Comparison of ENCODE assay signal across 8 cellular contexts in genomic region chrX:85243761-85244410, GRCh38. TPM values are rescaled to one million over a fixed set of nuclear protein-coding genes. Genes with fewer than 3 reads are reported as not detected.
DNase-seq lines count a peak whose midpoint lies in the region; ATAC-seq and TF ChIP-seq lines count a peak whose summit lies in the region.

SATL1 (minus strand) TSS chrX:85243779; CDS start chrX:85108968, 134,811 bp downstream.
ZNF711 (plus strand) TSS chrX:85243991; CDS start chrX:85247573, 3,582 bp downstream.

- peaks cover 0 to 16% of the 10 kb centered on the region in 2 donors for H3K27me3 Mint-ChIP-seq in natural killer cell treated with Interleukin-12 subunit alpha and Interleukin-12 subunit beta and Interleukin-15 and Interleukin-18, amount 100 ng/mL, for 72 hours

- H3K27ac Mint-ChIP-seq in natural killer cell treated with Interleukin-12 subunit alpha and Interleukin-12 subunit beta and Interleukin-15 and Interleukin-18, amount 100 ng/mL, for 72 hours: peak within 1 kb of the TSS in 1 of 2 donors; percentile 25

- DNase-seq in NCI-H2029 (lab: John Stamatoyannopoulos, UW): peak; percentile 44
- no peak for DNase-seq in NCI-H2029 treated with DMSO at 0.1 percent for 48 hours (lab: John Stamatoyannopoulos, UW)
- DNase-seq in NCI-H2196 treated with DMSO at 0.1 percent for 48 hours (lab: John Stamatoyannopoulos, UW; ENCODE audit: unreplicated experiment): peak; percentile 35
- DNase-seq in activated gamma-delta T cell treated with Interleukin-2 at 50 U/mL for 16 hours: peak; percentile 14
- peak in 1 of 2 donors; percentile 10 for DNase-seq in foreskin keratinocyte
- no peak for DNase-seq in natural killer cell treated with Interleukin-12 subunit alpha and Interleukin-12 subunit beta and Interleukin-15 and Interleukin-18, amount 100 ng/mL, for 72 hours (ENCODE audit: low spot score)
- no peak for DNase-seq in GM19238 (ENCODE audit: insufficient read length, low spot score)

- H3K27me3 ChIP-seq in foreskin keratinocyte: no peaks in the 10 kb centered on the region

- no peaks in the 10 kb centered on the region for H3K4me1 ChIP-seq in foreskin keratinocyte

- H3K27ac ChIP-seq in foreskin keratinocyte: peak within 1 kb of the TSS; percentile 46

- peaks cover 5 to 12% of the 10 kb centered on the region in 2 donors for H3K4me1 Mint-ChIP-seq in natural killer cell treated with Interleukin-12 subunit alpha and Interleukin-12 subunit beta and Interleukin-15 and Interleukin-18, amount 100 ng/mL, for 72 hours (ENCODE audit: low read depth in 2 of 2)

- ATAC-seq in HG02763 (IDR thresholded peaks at IDR 0.05; ENCODE audit: unreplicated experiment) (peak; percentile 58), foreskin keratinocyte (peak; percentile 83)
- peak in 1 of 2 donors; percentile 61 for ATAC-seq in natural killer cell treated with Interleukin-12 subunit alpha and Interleukin-12 subunit beta and Interleukin-15 and Interleukin-18, amount 100 ng/mL, for 72 hours

- H3K9me3 Mint-ChIP-seq in natural killer cell treated with Interleukin-12 subunit alpha and Interleukin-12 subunit beta and Interleukin-15 and Interleukin-18, amount 100 ng/mL, for 72 hours: no peaks in the 10 kb centered on the region

- TF ChIP-seq CTCF in foreskin keratinocyte (conservative IDR thresholded peaks at IDR 0.05): no peak

- peak within 1 kb of the TSS; percentile 86 for H3K4me3 Mint-ChIP-seq in natural killer cell treated with Interleukin-12 subunit alpha and Interleukin-12 subunit beta and Interleukin-15 and Interleukin-18, amount 100 ng/mL, for 72 hours

- H3K36me3 Mint-ChIP-seq in natural killer cell treated with Interleukin-12 subunit alpha and Interleukin-12 subunit beta and Interleukin-15 and Interleukin-18, amount 100 ng/mL, for 72 hours: no peaks in the 10 kb centered on the region

RNA-seq across cellular contexts. Expression of gene SATL1, which starts in this region (rescaled TPM):
- not detected in 2 replicates for total RNA-seq in foreskin keratinocyte
- 0.01 TPM in 1 of 2 replicates, not detected in the other for polyA plus RNA-seq in foreskin keratinocyte
- total RNA-seq in natural killer cell treated with Interleukin-12 subunit alpha and Interleukin-12 subunit beta and Interleukin-15 and Interleukin-18, amount 100 ng/mL, for 72 hours: not detected

RNA-seq across cellular contexts. Expression of gene ZNF711, which starts in this region (rescaled TPM):
- 2.8 and 3.0 TPM in 2 replicates for total RNA-seq in foreskin keratinocyte
- 0.65 and 0.90 TPM in 2 replicates for polyA plus RNA-seq in foreskin keratinocyte
- total RNA-seq in natural killer cell treated with Interleukin-12 subunit alpha and Interleukin-12 subunit beta and Interleukin-15 and Interleukin-18, amount 100 ng/mL, for 72 hours: under 1 TPM; 0.26 to 0.36 TPM

Comparison
In these comparisons a context has a peak if more than half of its experiments do, and no peak if none do; other contexts are left out.
1. DNase-seq: peak in NCI-H2029 (single experiment), NCI-H2196 treated with DMSO at 0.1 percent for 48 hours (single experiment) and activated gamma-delta T cell treated with Interleukin-2 at 50 U/mL for 16 hours (single experiment); none in NCI-H2029 treated with DMSO at 0.1 percent for 48 hours (single experiment), natural killer cell treated with Interleukin-12 subunit alpha and Interleukin-12 subunit beta and Interleukin-15 and Interleukin-18, amount 100 ng/mL, for 72 hours (single experiment) and GM19238 (single experiment).